In the genomic region with DNA sequence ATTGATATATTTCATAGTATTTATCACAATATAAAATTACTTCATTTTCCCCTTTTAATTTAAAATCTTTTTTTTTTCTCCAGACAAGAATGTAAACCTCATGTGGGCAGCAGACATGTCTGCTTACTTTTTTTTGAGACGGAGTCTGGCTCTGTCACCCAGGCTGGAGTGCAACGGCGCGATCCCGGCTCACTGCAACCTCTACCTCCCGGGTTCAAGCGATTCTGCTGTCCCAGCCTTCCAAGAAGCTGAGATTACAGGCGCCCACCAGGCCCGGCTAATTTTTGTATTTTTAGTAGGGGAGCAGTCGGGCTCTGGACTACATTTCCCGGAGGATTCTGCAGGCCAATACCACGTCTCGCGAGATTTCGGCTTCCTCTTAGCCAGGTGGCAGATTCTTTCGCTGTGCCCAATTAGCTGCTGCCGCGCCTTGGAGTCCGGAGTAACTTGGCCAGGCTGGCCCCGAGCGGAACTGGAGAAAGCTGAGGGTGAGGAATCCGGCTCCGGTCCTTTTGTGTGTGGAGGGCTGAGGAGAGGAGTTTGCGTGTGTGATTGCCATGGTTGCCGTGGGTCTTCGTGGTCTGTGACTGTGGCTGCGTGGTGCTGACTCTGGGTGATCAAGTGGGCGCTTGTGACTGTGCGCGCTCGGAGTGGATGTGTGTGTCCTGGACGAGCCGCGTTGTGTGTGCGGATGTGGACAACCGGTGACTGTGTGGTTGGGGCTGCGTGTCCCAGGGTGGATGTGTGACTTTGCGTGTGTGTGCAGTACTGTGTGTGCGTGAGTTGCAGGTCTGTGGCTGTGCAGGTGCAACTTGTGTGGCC, we compare ENCODE assay signal across 8 cellular contexts.
A peak's percentile ranks its signal among the peaks of the same experiment; 100 is the strongest.
DNase-seq lines count a peak whose midpoint lies in the region; ATAC-seq and TF ChIP-seq lines count a peak whose summit lies in the region.
"Not testable (repeated sequence)": the region's sequence is repeated elsewhere in the genome, so short reads cannot be mapped to it uniquely, and the experiment has no call there.

No MANE protein-coding gene starts in this region.

- not testable (repeated sequence) for H4K8ac ChIP-seq in trophoblast cell (ENCODE audit: low read depth, low read length)

- H2AFZ ChIP-seq in trophoblast cell (ENCODE audit: insufficient read depth, low read length, poor library complexity) = not testable (repeated sequence)

- H3K9me3 ChIP-seq in trophoblast cell (ENCODE audit: insufficient read depth, low read depth, low read length) = not testable (repeated sequence)

- not testable (repeated sequence) for H3K4me1 ChIP-seq in trophoblast cell (ENCODE audit: control insufficient read depth in 1 of 2, insufficient read depth in 2 of 2, low read length in 2 of 2)

- H3K36me3 Mint-ChIP-seq in activated T-cell treated with anti-CD3 and anti-CD28 coated beads, Interleukin-2, amount 50 U/mL, for 24 hours (ENCODE audit: low read depth) = not testable (repeated sequence)

- not testable (repeated sequence) for H3K14ac ChIP-seq in trophoblast cell (ENCODE audit: low read length)

- not testable (repeated sequence) for H2BK5ac ChIP-seq in trophoblast cell (ENCODE audit: low read depth, low read length, poor library complexity)

- H3K4me3 Mint-ChIP-seq in activated T-cell treated with anti-CD3 and anti-CD28 coated beads, Interleukin-2, amount 50 U/mL, for 24 hours = peak overlapping the region; percentile 86

- intact Hi-C loops in dorsolateral prefrontal cortex (cut with DNase I) = not testable (repeated sequence)

- H2AK5ac ChIP-seq in trophoblast cell (ENCODE audit: low read length) = not testable (repeated sequence)

- not testable (repeated sequence) for H2BK12ac ChIP-seq in trophoblast cell (ENCODE audit: low read length)

- peak overlapping the region in 56 of 59 donors; percentile 0 to 90 (median 80) for H3K27ac ChIP-seq in dorsolateral prefrontal cortex
- not testable (repeated sequence) for H3K27ac ChIP-seq in trophoblast cell (ENCODE audit: low read depth, low read length)

- H2BK120ac ChIP-seq in trophoblast cell (ENCODE audit: insufficient read depth, low read length, poor library complexity) = not testable (repeated sequence)

- H3K4me1 Mint-ChIP-seq in activated T-cell treated with anti-CD3 and anti-CD28 coated beads, Interleukin-2, amount 50 U/mL, for 24 hours (ENCODE audit: low read depth) = peaks cover 11% of the 10 kb centered on the region

- H3K79me2 ChIP-seq in trophoblast cell (ENCODE audit: control insufficient read depth, insufficient read depth, low read length, poor library complexity) = not testable (repeated sequence)

- not testable (repeated sequence) for H3K79me1 ChIP-seq in trophoblast cell (ENCODE audit: low read length)

- H3K4me2 ChIP-seq in trophoblast cell (ENCODE audit: low read length) = peak overlapping the region; percentile 49

- H3K27me3 Mint-ChIP-seq in activated T-cell treated with anti-CD3 and anti-CD28 coated beads, Interleukin-2, amount 50 U/mL, for 24 hours = not testable (repeated sequence)

- not testable (repeated sequence) for H3K23ac ChIP-seq in trophoblast cell (ENCODE audit: low read length)

- H3K27ac Mint-ChIP-seq in activated T-cell treated with anti-CD3 and anti-CD28 coated beads, Interleukin-2, amount 50 U/mL, for 24 hours = peak overlapping the region; percentile 86

- H4K12ac ChIP-seq in trophoblast cell (ENCODE audit: low read depth, low read length) = not testable (repeated sequence)

- peak; percentile 64 for ATAC-seq in HG03565 (IDR thresholded peaks at IDR 0.05; ENCODE audit: unreplicated experiment)
- not testable (repeated sequence) for ATAC-seq in stimulated activated naive CD8-positive, alpha-beta T cell treated with anti-CD3 and anti-CD28 coated beads, Interleukin-15, Interleukin-2, amounts not matched to agents 100 U/mL and 50 U/mL, for 24 hours

- peak in 2 of 56 donors; percentile 7 to 15 for TF ChIP-seq CTCF in dorsolateral prefrontal cortex (IDR thresholded peaks at IDR 0.05 in 54 of 56, conservative IDR thresholded peaks at IDR 0.05 in 2 of 56; ENCODE audit: low read depth in 1 of 56, partially characterized antibody in 56 of 56)

- H3K9ac ChIP-seq in trophoblast cell (ENCODE audit: low read length) = peak overlapping the region; percentile 19

- DNase-seq in DMS153 treated with DMSO at 0.1 percent for 48 hours (lab: John Stamatoyannopoulos, UW; ENCODE audit: unreplicated experiment) (peak; percentile 63), RPMI8226 (peak; percentile 62), dorsolateral prefrontal cortex (peak; percentile 64 to 93 (median 84)), iPS-NIHi7 (ENCODE audit: extremely low spot score) (peak; percentile 46), trophoblast cell (peak; percentile 76 to 90)
- peak; percentile 72 for DNase-seq in activated T-cell treated with anti-CD3 and anti-CD28 coated beads, Interleukin-2, amount 50 U/mL, for 24 hours
- peak; percentile 74 for DNase-seq in stimulated activated naive CD8-positive, alpha-beta T cell treated with anti-CD3 and anti-CD28 coated beads, Interleukin-15, Interleukin-2, amounts not matched to agents 100 U/mL and 50 U/mL, for 24 hours

- H3K18ac ChIP-seq in trophoblast cell (ENCODE audit: low read length) = not testable (repeated sequence)

- H4K91ac ChIP-seq in trophoblast cell (ENCODE audit: low read depth, low read length) = not testable (repeated sequence)

- H3K4ac ChIP-seq in trophoblast cell (ENCODE audit: low read depth, low read length) = not testable (repeated sequence)

- no CpG with 5 or more reads among the region's 39 CpGs for WGBS in trophoblast cell (ENCODE audit: extremely low coverage, insufficient coverage, insufficient read length)

- H3K36me3 ChIP-seq in trophoblast cell (ENCODE audit: control insufficient read depth in 1 of 2, insufficient read depth in 2 of 2, low read length in 2 of 2) = not testable (repeated sequence)

- H3K9me3 Mint-ChIP-seq in activated T-cell treated with anti-CD3 and anti-CD28 coated beads, Interleukin-2, amount 50 U/mL, for 24 hours = not testable (repeated sequence)

- not testable (repeated sequence) for H3K27me3 ChIP-seq in dorsolateral prefrontal cortex; trophoblast cell (ENCODE audit: insufficient read depth, low read length)

- H3K4me3 ChIP-seq in dorsolateral prefrontal cortex (peak overlapping the region; percentile 41 to 81 (median 68)), trophoblast cell (ENCODE audit: low read depth, low read length) (peak overlapping the region; percentile 75)
